ENCODE assay signal across 1 cellular context in the genomic region with DNA sequence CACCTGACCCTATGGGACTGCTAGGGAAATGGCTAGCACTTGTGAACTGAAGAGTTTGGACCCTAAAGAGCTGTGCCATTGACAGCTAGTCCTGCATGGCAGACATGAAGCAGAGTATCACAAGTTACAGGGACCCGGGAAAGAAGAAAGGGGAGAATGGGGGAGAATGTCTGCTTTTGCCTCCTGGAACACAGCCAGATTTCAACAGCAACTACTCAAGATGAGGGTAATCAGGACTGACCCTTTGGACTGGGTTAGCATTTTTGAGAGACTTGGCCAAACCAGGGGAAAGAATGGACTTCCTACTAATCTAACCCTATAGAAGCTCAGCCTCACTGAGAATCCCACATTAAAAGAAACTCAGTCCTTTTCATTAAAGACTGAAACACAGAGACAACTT.
TF ChIP-seq lines count a peak whose summit lies in the region.

No MANE protein-coding gene starts in this region.

TF ChIP-seq in HEK293, 187 proteins besides CTCF, POLR2A, EP300 and RAD21:
- TF ChIP-seq ZNF660 (tag by site-specific recombination; IDR thresholded peaks at IDR 0.05) = peak; percentile 58; the same call in 1 of the 2 replicates
- no peak for TF ChIP-seq ZBTB21 (tag by site-specific recombination; IDR thresholded peaks at IDR 0.05)
TF ChIP-seq in HEK293: peak in this region for 1.
